ENCODE assay signal across 15 cellular contexts in the genomic region with DNA sequence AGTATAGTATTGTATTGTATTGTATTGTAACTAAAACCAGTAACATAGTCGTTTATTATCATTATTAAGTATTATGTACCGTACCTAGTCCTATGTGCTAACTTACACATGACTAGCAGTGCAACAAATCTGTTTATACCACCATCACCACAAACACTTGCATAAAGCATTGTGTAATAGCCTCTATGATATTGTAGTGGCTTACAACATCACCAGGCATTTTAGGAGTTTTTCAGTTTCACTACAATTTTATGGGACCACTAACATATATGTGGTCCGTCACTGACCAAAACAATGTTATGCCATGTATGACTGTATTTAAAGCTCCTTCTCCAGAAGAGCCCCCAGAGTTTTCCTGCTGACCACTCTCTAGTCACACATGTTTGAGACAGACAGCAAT.
A peak's percentile ranks its signal among the peaks of the same experiment; 100 is the strongest.
DNase-seq lines count a peak whose midpoint lies in the region; ATAC-seq and TF ChIP-seq lines count a peak whose summit lies in the region.
"Had no signal": no experiment of that assay in that cellular context is flagged by ENCODE, and none has a peak within 500 bp of the region (broad histone marks: within the 10 kb centered on the region; RNA-seq: fewer than 3 reads in every experiment).

No MANE protein-coding gene starts in this region.

- H3K4me3 Mint-ChIP-seq in MCF 10A (ENCODE audit: unreplicated experiment): no peak overlapping the region
- H3K4me3 Mint-ChIP-seq: B cell; CD4-positive, alpha-beta memory T cell; GM23338 had no signal

- H3K4me1 Mint-ChIP-seq in MCF 10A (ENCODE audit: insufficient read depth, unreplicated experiment): no peaks in the 10 kb centered on the region
- H3K4me1 Mint-ChIP-seq: CD4-positive, alpha-beta memory T cell; GM23338 had no signal

- DNase-seq in IMR-90 (no peak), NOMO-1 treated with DMSO at 0.1 percent for 48 hours (lab: John Stamatoyannopoulos, UW; ENCODE audit: unreplicated experiment) (peak; percentile 56), fibroblast of peridontal ligament (ENCODE audit: extremely low read depth) (peak; percentile 49), trophoblast cell (peak; percentile 5 to 82), MCF 10A (ENCODE audit: unreplicated experiment) (no peak), UCSD-AML1 (lab: John Stamatoyannopoulos, UW; ENCODE audit: unreplicated experiment) (no peak), NCI-H187 treated with DMSO at 0.1 percent for 48 hours (lab: John Stamatoyannopoulos, UW) (no peak)
- DNase-seq: CD4-positive, alpha-beta memory T cell; NCI-H1048; NCI-H2107 had no signal

- H3K36me3 ChIP-seq in IMR-90 (ENCODE audit: control insufficient read depth, insufficient read depth, low read length) (no peaks in the 10 kb centered on the region), trophoblast cell (ENCODE audit: control insufficient read depth in 1 of 2, insufficient read depth in 2 of 2, low read length in 2 of 2) (no peaks in the 10 kb centered on the region)

- H3K27me3 Mint-ChIP-seq in MCF 10A (ENCODE audit: insufficient read depth, unreplicated experiment): no peaks in the 10 kb centered on the region
- H3K27me3 Mint-ChIP-seq: B cell had no signal

- H3K79me2 ChIP-seq in trophoblast cell (ENCODE audit: control insufficient read depth, insufficient read depth, low read length, poor library complexity): no peaks in the 10 kb centered on the region

- H3K23ac ChIP-seq in IMR-90 (ENCODE audit: low read depth, low read length): no peak overlapping the region
- H3K23ac ChIP-seq in trophoblast cell (ENCODE audit: low read length): no peak overlapping the region

- no peak for TF ChIP-seq POLR2A in IMR-90 (IDR thresholded peaks at IDR 0.05; ENCODE audit: low read depth, low read length)

- H4K91ac ChIP-seq in IMR-90 (ENCODE audit: insufficient read depth, low read depth, low read length) (no peak overlapping the region), trophoblast cell (ENCODE audit: low read depth, low read length) (no peak overlapping the region)

- POLR2A ChIA-PET in IMR-90 (lab: Charles Lee; ENCODE audit: unreplicated experiment) (no interaction called here), MCF 10A (lab: Yijun Ruan, JAX) (no interaction called here)

- intact Hi-C loops in IMR-90 (cut with micrococcal nuclease): no loop called here
- intact Hi-C loops in MCF 10A (cut with micrococcal nuclease): no loop called here

- no peaks in the 10 kb centered on the region for H3K4me1 ChIP-seq in IMR-90 (ENCODE audit: control insufficient read depth, insufficient read depth, low read length)
- H3K4me1 ChIP-seq in trophoblast cell (ENCODE audit: control insufficient read depth in 1 of 2, insufficient read depth in 2 of 2, low read length in 2 of 2): peaks cover 0 to 2% of the 10 kb centered on the region in 2 experiments

- no peaks in the 10 kb centered on the region for H3K9me3 Mint-ChIP-seq in MCF 10A (ENCODE audit: unreplicated experiment)

- H3K4me3 ChIP-seq in IMR-90 (ENCODE audit: insufficient read depth, low read depth, low read length) (no peak overlapping the region), trophoblast cell (ENCODE audit: low read depth, low read length) (no peak overlapping the region)
- H3K4me3 ChIP-seq: GM23338 had no signal

- H3K27ac ChIP-seq in IMR-90 (ENCODE audit: insufficient read depth, low read length) (no peak overlapping the region), trophoblast cell (ENCODE audit: low read depth, low read length) (no peak overlapping the region)

- H3K9ac ChIP-seq in IMR-90 (ENCODE audit: low read depth, low read length) (no peak overlapping the region), trophoblast cell (ENCODE audit: low read length) (no peak overlapping the region)

- no TSS peak for BruUV-seq in IMR-90 (replicated peaks; lab: Mats Ljungman, UMichigan)
- BruUV-seq in MCF 10A (replicated peaks; lab: Mats Ljungman, UMichigan): no TSS peak

- H2BK5ac ChIP-seq in IMR-90 (ENCODE audit: low read depth, low read length, poor library complexity, severe bottlenecking) (no peak overlapping the region), trophoblast cell (ENCODE audit: low read depth, low read length, poor library complexity) (no peak overlapping the region)

- H3K18ac ChIP-seq in IMR-90 (ENCODE audit: low read depth, low read length) (no peak overlapping the region), trophoblast cell (ENCODE audit: low read length) (no peak overlapping the region)

- H3K27me3 ChIP-seq in IMR-90 (ENCODE audit: control insufficient read depth, insufficient read depth, low read length) (no peaks in the 10 kb centered on the region), trophoblast cell (ENCODE audit: insufficient read depth, low read length) (no peaks in the 10 kb centered on the region)

- H4K8ac ChIP-seq in IMR-90 (ENCODE audit: low read depth in 2 of 2, low read length in 2 of 2) (no peak overlapping the region), trophoblast cell (ENCODE audit: low read depth, low read length) (no peak overlapping the region)

- H2AFZ ChIP-seq in IMR-90 (replicated peaks; ENCODE audit: low read length, poor library complexity): no peak overlapping the region
- no peak overlapping the region for H2AFZ ChIP-seq in trophoblast cell (ENCODE audit: insufficient read depth, low read length, poor library complexity)
- H2AFZ ChIP-seq: GM23338 had no signal

- H3K79me1 ChIP-seq in IMR-90 (ENCODE audit: low read depth in 1 of 2, low read length in 2 of 2) (no peaks in the 10 kb centered on the region), trophoblast cell (ENCODE audit: low read length) (no peaks in the 10 kb centered on the region)

- H3K14ac ChIP-seq in IMR-90 (replicated peaks; ENCODE audit: low read depth, low read length) (no peak overlapping the region), trophoblast cell (ENCODE audit: low read length) (no peak overlapping the region)

- H3K56ac ChIP-seq in IMR-90 (ENCODE audit: extremely low read depth, insufficient read depth, low read length): no peak overlapping the region

- H4K20me1 ChIP-seq in IMR-90 (ENCODE audit: insufficient read depth, low read length): no peaks in the 10 kb centered on the region

- no peak overlapping the region for H2BK15ac ChIP-seq in IMR-90 (ENCODE audit: low read depth, low read length)

- H2AK5ac ChIP-seq in IMR-90 (ENCODE audit: low read depth, low read length) (no peak overlapping the region), trophoblast cell (ENCODE audit: low read length) (no peak overlapping the region)

- H3K27ac Mint-ChIP-seq in MCF 10A (ENCODE audit: low read depth, unreplicated experiment): no peak overlapping the region
- H3K27ac Mint-ChIP-seq: B cell; CD4-positive, alpha-beta memory T cell; GM23338 had no signal

- TF ChIP-seq CTCF in IMR-90 (conservative IDR thresholded peaks at IDR 0.05; ENCODE audit: low read depth, low read length) (no peak), MCF 10A (IDR thresholded peaks at IDR 0.05; ENCODE audit: unreplicated experiment) (no peak)

- H3K9me3 ChIP-seq in IMR-90 (ENCODE audit: control insufficient read depth, insufficient read depth, low read length) (no peaks in the 10 kb centered on the region), trophoblast cell (ENCODE audit: insufficient read depth, low read depth, low read length) (no peaks in the 10 kb centered on the region)

- H2BK20ac ChIP-seq in IMR-90 (ENCODE audit: low read depth, low read length): no peak overlapping the region

- in situ Hi-C loops in IMR-90 (cut with MboI; ENCODE audit: low sequenced_read_pairs): no loop called here

- no peak for ATAC-seq in IMR-90 (ENCODE audit: low read depth)
- ATAC-seq: GM23338, Panc1, Right ventricle myocardium inferior, SK-N-SH treated with all-trans-retinoic acid at 6 μM for 48 hours had no signal

- no peak overlapping the region for H3K4ac ChIP-seq in IMR-90 (ENCODE audit: low read depth, low read length)
- no peak overlapping the region for H3K4ac ChIP-seq in trophoblast cell (ENCODE audit: low read depth, low read length)

- H4K12ac ChIP-seq in trophoblast cell (ENCODE audit: low read depth, low read length): no peak overlapping the region

- WGBS in IMR-90 (ENCODE audit: extremely low coverage in 2 of 2, insufficient read length in 1 of 2), 2 experiments: no CpG with 5 or more reads among the region's 3 CpGs
- WGBS in trophoblast cell (ENCODE audit: extremely low coverage, insufficient coverage, insufficient read length): no CpG with 5 or more reads among the region's 3 CpGs

- dilution Hi-C loops in IMR-90 (cut with HindIII; ENCODE audit: low sequenced_read_pairs, unreplicated experiment): no loop called here

- TF ChIP-seq RAD21 in IMR-90 (IDR thresholded peaks at IDR 0.05; ENCODE audit: low read length): no peak

- peaks cover 6% of the 10 kb centered on the region for H3K36me3 Mint-ChIP-seq in MCF 10A (ENCODE audit: insufficient read depth, unreplicated experiment)
- H3K36me3 Mint-ChIP-seq: CD4-positive, alpha-beta memory T cell had no signal

- no peak overlapping the region for H2AK9ac ChIP-seq in IMR-90 (replicated peaks; ENCODE audit: low read depth, low read length, poor library complexity)

- no peak overlapping the region for H4K5ac ChIP-seq in IMR-90 (ENCODE audit: low read depth, low read length)

- H2BK120ac ChIP-seq in IMR-90 (ENCODE audit: low read depth, low read length): no peak overlapping the region
- H2BK120ac ChIP-seq in trophoblast cell (ENCODE audit: insufficient read depth, low read length, poor library complexity): no peak overlapping the region

- no peak overlapping the region for H2BK12ac ChIP-seq in trophoblast cell (ENCODE audit: low read length)

- H3K4me2 ChIP-seq in IMR-90 (ENCODE audit: low read depth, low read length) (no peak overlapping the region), trophoblast cell (ENCODE audit: low read length) (no peak overlapping the region)
- H3K4me2 ChIP-seq: GM23338 had no signal

- H3K9me1 ChIP-seq in IMR-90 (ENCODE audit: insufficient read depth, low read length): no peaks in the 10 kb centered on the region

- CTCF ChIA-PET in IMR-90 (lab: Yijun Ruan, JAX) (no interaction called here), MCF 10A (lab: Yijun Ruan, JAX) (interaction anchor here (0.8 to 1.3 kb wide), 2 partner anchors 21 to 44 kb away, joined by 3 read pairs; no protein-coding TSS in a partner anchor)

TF ChIP-seq in IMR-90, 13 proteins besides CTCF, POLR2A, EP300 and RAD21:
- TF ChIP-seq RFX5 (IDR thresholded peaks at IDR 0.05; ENCODE audit: low read depth, low read length) (no peak), CEBPB (IDR thresholded peaks at IDR 0.05; ENCODE audit: low read depth, low read length) (peak; percentile 45; the same call in 1 of the 2 replicates)

Comparison
In these comparisons a context has a peak if more than half of its experiments do, and no peak if none do; other contexts are left out.
1. DNase-seq: peak in NOMO-1 treated with DMSO at 0.1 percent for 48 hours (single experiment), fibroblast of peridontal ligament (single experiment) and trophoblast cell (2 of 2); none in IMR-90 (single experiment), MCF 10A (single experiment), UCSD-AML1 (single experiment) and NCI-H187 treated with DMSO at 0.1 percent for 48 hours (single experiment).